ENCODE assay signal across 1 cellular context in the genomic region with DNA sequence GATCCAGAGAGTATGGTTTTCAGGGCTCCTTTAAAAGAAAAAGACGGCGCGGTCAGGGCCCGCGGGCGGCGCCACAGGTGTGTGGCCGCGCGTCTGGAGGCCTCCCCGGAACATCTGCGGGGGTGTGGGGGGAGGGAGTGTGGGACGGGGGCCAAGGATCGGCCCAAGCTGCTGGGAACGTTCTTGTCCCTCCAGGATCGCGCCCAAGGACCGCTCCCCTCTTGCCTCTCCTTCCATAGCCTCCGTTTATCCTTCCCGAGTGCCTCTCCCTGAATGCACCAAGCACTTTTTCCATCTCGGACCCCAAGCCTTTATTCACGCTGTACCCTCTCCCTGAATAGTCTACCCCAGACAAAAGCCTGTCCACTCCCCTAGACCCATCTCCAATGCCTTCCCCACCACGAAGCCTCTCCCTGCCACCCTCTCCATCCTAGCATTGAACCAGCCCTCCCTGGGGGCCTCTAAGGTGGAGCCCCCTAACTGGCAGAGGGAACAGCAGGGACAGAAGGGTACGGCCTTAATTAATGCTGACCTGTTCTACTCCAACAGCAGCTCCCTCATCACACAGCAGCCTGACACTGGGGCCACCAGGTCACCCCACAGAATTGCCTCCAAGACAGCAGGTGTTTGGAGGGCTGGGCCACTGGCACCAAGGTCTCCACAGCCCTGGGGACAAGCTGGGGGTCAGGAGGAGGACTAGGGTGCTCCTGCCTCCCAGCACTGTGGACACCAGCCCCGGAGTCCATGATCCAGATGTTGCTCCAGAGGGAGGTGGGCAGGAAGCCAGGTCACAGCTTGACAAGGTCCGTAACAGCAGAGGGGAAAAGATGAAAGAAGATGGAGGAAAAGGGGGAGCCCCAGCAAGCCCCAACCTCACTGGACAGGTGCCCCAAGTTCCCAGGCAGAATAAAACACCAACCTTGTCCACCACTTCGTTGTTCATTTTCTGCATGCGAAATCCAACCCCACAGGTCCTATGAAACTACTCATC.
TF ChIP-seq lines count a peak whose summit lies in the region.

No MANE protein-coding gene starts in this region.

TF ChIP-seq in neural cell, 6 proteins besides CTCF, POLR2A, EP300 and RAD21 (continued from another document):
- TF ChIP-seq, protein P1, sequence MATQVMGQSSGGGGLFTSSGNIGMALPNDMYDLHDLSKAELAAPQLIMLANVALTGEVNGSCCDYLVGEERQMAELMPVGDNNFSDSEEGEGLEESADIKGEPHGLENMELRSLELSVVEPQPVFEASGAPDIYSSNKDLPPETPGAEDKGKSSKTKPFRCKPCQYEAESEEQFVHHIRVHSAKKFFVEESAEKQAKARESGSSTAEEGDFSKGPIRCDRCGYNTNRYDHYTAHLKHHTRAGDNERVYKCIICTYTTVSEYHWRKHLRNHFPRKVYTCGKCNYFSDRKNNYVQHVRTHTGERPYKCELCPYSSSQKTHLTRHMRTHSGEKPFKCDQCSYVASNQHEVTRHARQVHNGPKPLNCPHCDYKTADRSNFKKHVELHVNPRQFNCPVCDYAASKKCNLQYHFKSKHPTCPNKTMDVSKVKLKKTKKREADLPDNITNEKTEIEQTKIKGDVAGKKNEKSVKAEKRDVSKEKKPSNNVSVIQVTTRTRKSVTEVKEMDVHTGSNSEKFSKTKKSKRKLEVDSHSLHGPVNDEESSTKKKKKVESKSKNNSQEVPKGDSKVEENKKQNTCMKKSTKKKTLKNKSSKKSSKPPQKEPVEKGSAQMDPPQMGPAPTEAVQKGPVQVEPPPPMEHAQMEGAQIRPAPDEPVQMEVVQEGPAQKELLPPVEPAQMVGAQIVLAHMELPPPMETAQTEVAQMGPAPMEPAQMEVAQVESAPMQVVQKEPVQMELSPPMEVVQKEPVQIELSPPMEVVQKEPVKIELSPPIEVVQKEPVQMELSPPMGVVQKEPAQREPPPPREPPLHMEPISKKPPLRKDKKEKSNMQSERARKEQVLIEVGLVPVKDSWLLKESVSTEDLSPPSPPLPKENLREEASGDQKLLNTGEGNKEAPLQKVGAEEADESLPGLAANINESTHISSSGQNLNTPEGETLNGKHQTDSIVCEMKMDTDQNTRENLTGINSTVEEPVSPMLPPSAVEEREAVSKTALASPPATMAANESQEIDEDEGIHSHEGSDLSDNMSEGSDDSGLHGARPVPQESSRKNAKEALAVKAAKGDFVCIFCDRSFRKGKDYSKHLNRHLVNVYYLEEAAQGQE (IDR thresholded peaks at IDR 0.05; ENCODE audit: borderline replicate concordance), result no peak
- TF ChIP-seq EZH2 (IDR thresholded peaks at IDR 0.05; ENCODE audit: borderline replicate concordance, insufficient read depth, low read length, poor library complexity, severe bottlenecking) (no peak), TAF1 (IDR thresholded peaks at IDR 0.05; ENCODE audit: low read depth) (no peak), MXI1 (conservative IDR thresholded peaks at IDR 0.05; ENCODE audit: poor library complexity, severe bottlenecking) (no peak), SMC3 (conservative IDR thresholded peaks at IDR 0.05; ENCODE audit: poor library complexity) (no peak)
